16 cellular contexts compared by ENCODE assay signal in genomic region chr18:61639886-61640285, GRCh38.
DNase-seq lines count a peak whose midpoint lies in the region; ATAC-seq and TF ChIP-seq lines count a peak whose summit lies in the region.
"Had no signal": no experiment of that assay in that cellular context is flagged by ENCODE, and none has a peak within 500 bp of the region (broad histone marks: within the 10 kb centered on the region; RNA-seq: fewer than 3 reads in every experiment).

No MANE protein-coding gene starts in this region.

- intact Hi-C loops in left colon (cut with DNase I, micrococcal nuclease) = loop anchor here in 1 of 2 donors (5.0 kb wide), 2 partner anchors 97 to 262 kb away; no protein-coding TSS in a partner anchor

- peak; percentile 30 for DNase-seq in EH (ENCODE audit: low read depth)
- DNase-seq in RPMI7951 (ENCODE audit: low read depth) = peak; percentile 42
- peak; percentile 82 for DNase-seq in fibroblast of villous mesenchyme (ENCODE audit: low read depth)
- DNase-seq in OCI-M2 (lab: John Stamatoyannopoulos, UW; ENCODE audit: unreplicated experiment) = no peak
- DNase-seq in left colon = no peak
- DNase-seq: 8988T; CD4-positive, alpha-beta memory T cell; DND-41; H7; HFFc6 had no signal

- no peak overlapping the region for H3K4me3 ChIP-seq in fibroblast of villous mesenchyme (ENCODE audit: low read depth, low read length)
- H3K4me3 ChIP-seq: BLaER1, GM23338 had no signal

- TF ChIP-seq CTCF in fibroblast of villous mesenchyme (IDR thresholded peaks at IDR 0.05; ENCODE audit: insufficient read depth, low read depth, low read length) = no peak

- ATAC-seq in HG03521 (IDR thresholded peaks at IDR 0.05; ENCODE audit: unreplicated experiment) (no peak), GM21786 (IDR thresholded peaks at IDR 0.05; ENCODE audit: unreplicated experiment) (no peak), left colon (no peak)
- ATAC-seq: GM23338, HCT116, HepG2 had no signal

Comparison
In these comparisons a context has a peak if more than half of its experiments do, and no peak if none do; other contexts are left out.
1. DNase-seq: peak in EH (single experiment), RPMI7951 (single experiment) and fibroblast of villous mesenchyme (single experiment); none in OCI-M2 (single experiment) and left colon (0 of 2).